Comparison of ENCODE assay signal across 13 cellular contexts in the genomic region with DNA sequence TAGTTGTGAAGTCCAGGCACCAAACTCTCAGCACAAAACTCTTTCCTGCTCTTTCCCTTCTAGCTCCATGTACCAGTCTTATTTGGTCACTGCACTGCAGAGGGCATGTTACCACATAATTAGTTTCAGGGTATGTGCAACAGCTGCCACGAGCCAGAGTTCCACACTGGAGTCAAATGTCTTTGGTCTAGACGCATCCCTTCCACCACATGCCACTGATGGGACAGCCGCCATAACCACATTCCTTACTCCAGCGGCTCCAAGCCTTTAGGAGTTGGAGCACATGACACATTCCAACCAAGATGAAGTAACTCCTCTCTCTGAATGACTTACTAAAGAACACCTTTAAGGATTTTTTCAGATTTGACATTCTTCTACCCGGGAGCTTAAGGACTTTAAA.
DNase-seq lines count a peak whose midpoint lies in the region; ATAC-seq and TF ChIP-seq lines count a peak whose summit lies in the region.
"Had no signal": no experiment of that assay in that cellular context is flagged by ENCODE, and none has a peak within 500 bp of the region (broad histone marks: within the 10 kb centered on the region; RNA-seq: fewer than 3 reads in every experiment).

No MANE protein-coding gene starts in this region.

- H3K4me1 ChIP-seq in heart right ventricle, result peaks cover 0 to 7% (median 0%) of the 10 kb centered on the region in 9 donors
- H3K4me1 ChIP-seq: thyroid gland had no signal

- no peak overlapping the region for H3K4me3 ChIP-seq in heart right ventricle
- H3K4me3 ChIP-seq in brain microvascular endothelial cell (ENCODE audit: low read depth, low read length), result no peak overlapping the region
- H3K4me3 ChIP-seq in dorsolateral prefrontal cortex, result no peak overlapping the region
- H3K4me3 ChIP-seq: thyroid gland had no signal

- intact Hi-C loops in heart right ventricle (cut with DNase I), result no loop called here
- intact Hi-C loops in cardiac septum (cut with DNase I), result no loop called here
- intact Hi-C loops in dorsolateral prefrontal cortex (cut with DNase I), result no loop called here

- TF ChIP-seq CTCF in heart right ventricle (IDR thresholded peaks at IDR 0.05) (no peak), brain microvascular endothelial cell (IDR thresholded peaks at IDR 0.05; ENCODE audit: low read depth, low read length, missing control alignments) (no peak), dorsolateral prefrontal cortex (IDR thresholded peaks at IDR 0.05 in 54 of 56, conservative IDR thresholded peaks at IDR 0.05 in 2 of 56; ENCODE audit: low read depth in 1 of 56, partially characterized antibody in 56 of 56) (no peak)

- DNase-seq in heart right ventricle (peak in 1 of 2 donors; percentile 11), cardiac septum (ENCODE audit: low spot score) (no peak), brain microvascular endothelial cell (peak; percentile 52), iris pigment epithelial cell (ENCODE audit: low read depth) (peak; percentile 65), SKM-1 (lab: John Stamatoyannopoulos, UW; ENCODE audit: unreplicated experiment) (no peak), NCI-H774 (lab: John Stamatoyannopoulos, UW) (no peak), dorsolateral prefrontal cortex (no peak)
- DNase-seq: activated CD4-positive, alpha-beta memory T cell treated with anti-CD3 and anti-CD28 coated beads, Interleukin-2, amount 10 ng/mL, durations not matched to agents 7 days and 5 days; hypothalamus; NCI-H1694 had no signal

- H3K27me3 ChIP-seq in heart right ventricle, result no peaks in the 10 kb centered on the region
- no peaks in the 10 kb centered on the region for H3K27me3 ChIP-seq in brain microvascular endothelial cell (replicated peaks)
- no peaks in the 10 kb centered on the region for H3K27me3 ChIP-seq in dorsolateral prefrontal cortex
- H3K27me3 ChIP-seq: thyroid gland had no signal

- in situ Hi-C loops in brain microvascular endothelial cell (cut with HindIII; ENCODE audit: low pct_ligation_motif_present, low sequenced_read_pairs), result no loop called here

- no peaks in the 10 kb centered on the region for H3K9me3 ChIP-seq in heart right ventricle
- H3K9me3 ChIP-seq: thyroid gland had no signal

- 52% methylated on average over 5 of the region's 5 CpGs for WGBS in heart right ventricle, 2 donors

- no peaks in the 10 kb centered on the region for H3K36me3 ChIP-seq in heart right ventricle
- no peaks in the 10 kb centered on the region for H3K36me3 ChIP-seq in brain microvascular endothelial cell (replicated peaks)
- H3K36me3 ChIP-seq: thyroid gland had no signal

- ATAC-seq in heart right ventricle, result peak in 6 of 8 donors; percentile 43 to 79 (median 52)
- ATAC-seq in HG02885 (IDR thresholded peaks at IDR 0.05; ENCODE audit: poor library complexity, unreplicated experiment), result no peak
- ATAC-seq: activated naive CD4-positive, alpha-beta T cell treated with anti-CD3 and anti-CD28 coated beads, Interleukin-2, amount 50 U/mL, for 72 hours had no signal

- H3K27ac ChIP-seq in heart right ventricle (no peak overlapping the region), brain microvascular endothelial cell (no peak overlapping the region), dorsolateral prefrontal cortex (no peak overlapping the region)
- H3K27ac ChIP-seq: thyroid gland had no signal

Comparison
In these comparisons a context has a peak if more than half of its experiments do, and no peak if none do; other contexts are left out.
1. DNase-seq: peak in brain microvascular endothelial cell (single experiment) and iris pigment epithelial cell (single experiment); none in cardiac septum (single experiment), SKM-1 (single experiment), NCI-H774 (single experiment) and dorsolateral prefrontal cortex (0 of 10).